Comparison of ENCODE assay signal across 34 cellular contexts in genomic region chr11:19055905-19056304, GRCh38. TPM values are rescaled to one million over a fixed set of nuclear protein-coding genes. Genes with fewer than 3 reads are reported as not detected.
DNase-seq lines count a peak whose midpoint lies in the region; ATAC-seq, FAIRE-seq and TF ChIP-seq lines count a peak whose summit lies in the region.
"Had no signal": no experiment of that assay in that cellular context is flagged by ENCODE, and none has a peak within 500 bp of the region (broad histone marks: within the 10 kb centered on the region; RNA-seq: fewer than 3 reads in every experiment).

No MANE protein-coding gene starts in this region.

- H4K91ac ChIP-seq in neuronal stem cell (ENCODE audit: low read depth, low read length, poor library complexity), result no peak overlapping the region

- no peak overlapping the region for H2BK12ac ChIP-seq in neuronal stem cell (ENCODE audit: low read length)

- peak overlapping the region; percentile 36 for H3K18ac ChIP-seq in neuronal stem cell (ENCODE audit: low read length)

- no peak for TF ChIP-seq RAD21 in K562 (CRISPR knock-in tag; conservative IDR thresholded peaks at IDR 0.05 in 1 of 2, IDR thresholded peaks at IDR 0.05 in 1 of 2)

- H3K9ac ChIP-seq in K562 (ENCODE audit: insufficient read depth in 1 of 2, low read depth in 2 of 2, low read length in 2 of 2), result peak overlapping the region in 1 of 2 experiments; percentile 31; a peak in 2 of 4 replicates
- H3K9ac ChIP-seq in neuronal stem cell (ENCODE audit: low read depth, low read length, poor library complexity), result no peak overlapping the region
- H3K9ac ChIP-seq: BLaER1 had no signal

- H3K4me3 ChIP-seq in K562, result 0 out of 2 replicates have a peak overlapping the region, but pooled peaks have one; percentile 12
- H3K4me3 ChIP-seq in neuronal stem cell (ENCODE audit: low read length in 2 of 2), result no peak overlapping the region
- H3K4me3 ChIP-seq: BLaER1, GM12878 had no signal

- no TSS peak for BruUV-seq in K562 (replicated peaks; lab: Mats Ljungman, UMichigan)

- H3K9me3 Mint-ChIP-seq in activated naive CD4-positive, alpha-beta T cell treated with anti-CD3 and anti-CD28 coated beads, Interleukin-2, amount 10 ng/mL, durations not matched to agents 7 days and 5 days, result no peaks in the 10 kb centered on the region
- peaks cover 7% of the 10 kb centered on the region for H3K9me3 Mint-ChIP-seq in stimulated activated memory B cell treated with anti-CD40 and anti-IgM and Interleukin-4, amounts not matched to agents 10 μg/mL and 1 μg/mL and 100 μg/mL, for 72 hours
- no peaks in the 10 kb centered on the region for H3K9me3 Mint-ChIP-seq in type B pancreatic cell

- FAIRE-seq in K562 (lab: Jason Lieb, UNC), result no peak
- FAIRE-seq: A204.1, GM12878, GM12892, GM18507, GM19239 had no signal

- no peak for TF ChIP-seq POLR2A in K562 (conservative IDR thresholded peaks at IDR 0.05)

- peak overlapping the region; percentile 68 for H2AFZ ChIP-seq in K562 (ENCODE audit: low read depth, low read length)
- H2AFZ ChIP-seq in neuronal stem cell (ENCODE audit: low read length), result no peak overlapping the region

- H3K79me1 ChIP-seq in neuronal stem cell (ENCODE audit: low read depth, low read length), result no peaks in the 10 kb centered on the region

- H3K4me1 ChIP-seq in K562 (replicated peaks in 1 of 2; ENCODE audit: control insufficient read depth in 2 of 2, insufficient read depth in 2 of 2, low read length in 2 of 2) (peaks cover 0 to 3% of the 10 kb centered on the region in 2 experiments; a peak in 1 of 5 replicates), neuronal stem cell (ENCODE audit: control insufficient read depth in 2 of 2, insufficient read depth in 1 of 2, low read depth in 1 of 2, low read length in 2 of 2) (peaks cover 0 to 2% of the 10 kb centered on the region in 2 donors)
- H3K4me1 ChIP-seq: BE2C had no signal

- intact Hi-C loops in K562 (cut with micrococcal nuclease), result no loop called here

- H4K8ac ChIP-seq in neuronal stem cell (ENCODE audit: low read depth, low read length), result no peak overlapping the region

- H3K4me2 ChIP-seq in K562 (ENCODE audit: insufficient read depth, low read length) (peak overlapping the region; percentile 27; the same call in 1 of the 2 replicates), neuronal stem cell (ENCODE audit: insufficient read depth, low read length, poor library complexity, severe bottlenecking) (no peak overlapping the region)
- H3K4me2 ChIP-seq: BLaER1 had no signal

- H2BK120ac ChIP-seq in neuronal stem cell (ENCODE audit: low read depth, low read length), result no peak overlapping the region

- DNase-seq in activated naive CD4-positive, alpha-beta T cell treated with anti-CD3 and anti-CD28 coated beads, Interleukin-2, amount 10 ng/mL, durations not matched to agents 7 days and 5 days, result no peak
- DNase-seq in activated naive CD4-positive, alpha-beta T cell (lab: John Stamatoyannopoulos, UW), result no peak
- DNase-seq in K562 (ENCODE audit: extremely low read depth in 1 of 4, low spot score in 3 of 4) (no peak), neuronal stem cell (ENCODE audit: low spot score) (no peak), type B pancreatic cell (ENCODE audit: extremely low spot score, unreplicated experiment) (no peak), NCI-H1930 (lab: John Stamatoyannopoulos, UW) (no peak)
- DNase-seq: 8988T; ACHN; BE2C; C1 segment of cervical spinal cord; CD4-positive, alpha-beta memory T cell; CD4-positive, CD25-positive, alpha-beta regulatory T cell; CD8-positive, alpha-beta memory T cell; COR-L47; DMS 273 treated with DMSO at 0.1 percent for 48 hours; DMS153; DMS53; DMS79; DND-41; EL; GDM1 had no signal

- no peak overlapping the region for H3K4ac ChIP-seq in neuronal stem cell (ENCODE audit: low read length)

- peaks cover 9% of the 10 kb centered on the region for H3K27me3 Mint-ChIP-seq in activated naive CD4-positive, alpha-beta T cell treated with anti-CD3 and anti-CD28 coated beads, Interleukin-2, amount 10 ng/mL, durations not matched to agents 7 days and 5 days
- H3K27me3 Mint-ChIP-seq in stimulated activated memory B cell treated with anti-CD40 and anti-IgM and Interleukin-4, amounts not matched to agents 10 μg/mL and 1 μg/mL and 100 μg/mL, for 72 hours, result no peaks in the 10 kb centered on the region
- peaks cover 19% of the 10 kb centered on the region for H3K27me3 Mint-ChIP-seq in type B pancreatic cell

- H3K27ac Mint-ChIP-seq in activated naive CD4-positive, alpha-beta T cell treated with anti-CD3 and anti-CD28 coated beads, Interleukin-2, amount 10 ng/mL, durations not matched to agents 7 days and 5 days, result peak overlapping the region; percentile 20
- no peak overlapping the region for H3K27ac Mint-ChIP-seq in stimulated activated memory B cell treated with anti-CD40 and anti-IgM and Interleukin-4, amounts not matched to agents 10 μg/mL and 1 μg/mL and 100 μg/mL, for 72 hours
- H3K27ac Mint-ChIP-seq in type B pancreatic cell, result no peak overlapping the region
- H3K27ac Mint-ChIP-seq: CD14-positive monocyte had no signal

- no peaks in the 10 kb centered on the region for H3K79me2 ChIP-seq in K562 (ENCODE audit: control insufficient read depth, insufficient read depth, low read length)

- peak overlapping the region; percentile 63 for H3K14ac ChIP-seq in neuronal stem cell (ENCODE audit: low read length)

- H3K4me1 Mint-ChIP-seq in activated naive CD4-positive, alpha-beta T cell treated with anti-CD3 and anti-CD28 coated beads, Interleukin-2, amount 10 ng/mL, durations not matched to agents 7 days and 5 days, result peaks cover 8% of the 10 kb centered on the region
- H3K4me1 Mint-ChIP-seq in stimulated activated memory B cell treated with anti-CD40 and anti-IgM and Interleukin-4, amounts not matched to agents 10 μg/mL and 1 μg/mL and 100 μg/mL, for 72 hours, result no peaks in the 10 kb centered on the region
- no peaks in the 10 kb centered on the region for H3K4me1 Mint-ChIP-seq in type B pancreatic cell (ENCODE audit: unreplicated experiment)
- H3K4me1 Mint-ChIP-seq: CD14-positive monocyte had no signal

- H2BK15ac ChIP-seq in neuronal stem cell (ENCODE audit: low read length), result no peak overlapping the region

- H3K27me3 ChIP-seq in K562 (ENCODE audit: control insufficient read depth in 2 of 2, insufficient read depth in 2 of 2, low read length in 2 of 2), result peaks cover 0 to 12% of the 10 kb centered on the region in 2 experiments; a peak in 2 of 5 replicates
- H3K27me3 ChIP-seq in neuronal stem cell (ENCODE audit: control insufficient read depth in 3 of 3, insufficient read depth in 3 of 3, low read depth in 1 of 3, low read length in 3 of 3), result peaks cover 0 to 32% (median 0%) of the 10 kb centered on the region in 3 experiments
- H3K27me3 ChIP-seq: BE2C, BLaER1 had no signal

- H3K36me3 Mint-ChIP-seq in activated naive CD4-positive, alpha-beta T cell treated with anti-CD3 and anti-CD28 coated beads, Interleukin-2, amount 10 ng/mL, durations not matched to agents 7 days and 5 days, result no peaks in the 10 kb centered on the region
- no peaks in the 10 kb centered on the region for H3K36me3 Mint-ChIP-seq in stimulated activated memory B cell treated with anti-CD40 and anti-IgM and Interleukin-4, amounts not matched to agents 10 μg/mL and 1 μg/mL and 100 μg/mL, for 72 hours
- no peaks in the 10 kb centered on the region for H3K36me3 Mint-ChIP-seq in type B pancreatic cell
- H3K36me3 Mint-ChIP-seq: CD14-positive monocyte; CD4-positive, alpha-beta memory T cell; CD4-positive, CD25-positive, alpha-beta regulatory T cell; CD8-positive, alpha-beta memory T cell had no signal

- CTCF ChIA-PET in activated naive CD4-positive, alpha-beta T cell treated with anti-CD3 and anti-CD28 coated beads, Interleukin-2, amount 10 ng/mL, durations not matched to agents 7 days and 5 days (lab: Charles Lee), result no interaction called here
- CTCF ChIA-PET in K562 (lab: Yijun Ruan, JAX; ENCODE audit: low intra/inter-chr PET ratio), result no interaction called here

- H3K27ac ChIP-seq in K562 (ENCODE audit: extremely low read depth, low read depth, low read length) (no peak overlapping the region), neuronal stem cell (replicated peaks; ENCODE audit: low read length) (no peak overlapping the region)
- H3K27ac ChIP-seq: BLaER1 had no signal

- no peak overlapping the region for H2AK5ac ChIP-seq in neuronal stem cell (ENCODE audit: low read depth, low read length)

- no peaks in the 10 kb centered on the region for H4K20me1 ChIP-seq in K562 (replicated peaks; ENCODE audit: control insufficient read depth, insufficient read depth, low read length)
- H4K20me1 ChIP-seq: BLaER1 had no signal

- POLR2A ChIA-PET in K562 (lab: Yijun Ruan, JAX), result no interaction called here

- no peak overlapping the region for H3K23ac ChIP-seq in neuronal stem cell (ENCODE audit: low read depth, low read length, poor library complexity)

- H3K9me3 ChIP-seq in K562 (replicated peaks; ENCODE audit: control insufficient read depth, insufficient read depth, low read depth, low read length) (no peaks in the 10 kb centered on the region), neuronal stem cell (replicated peaks in 1 of 2; ENCODE audit: control insufficient read depth in 2 of 2, insufficient read depth in 1 of 2, low read depth in 1 of 2, low read length in 2 of 2) (no peaks in the 10 kb centered on the region)
- H3K9me3 ChIP-seq: BE2C, BLaER1 had no signal

- 4% methylated on average over 11 of the region's 17 CpGs for WGBS in K562 (ENCODE audit: insufficient coverage, low coverage, missing lambda C conversion rate)
- WGBS in neuronal stem cell (ENCODE audit: extremely low coverage in 2 of 2, insufficient read length in 2 of 2, insufficient replicate concordance in 1 of 2), 2 donors, result no CpG with 5 or more reads among the region's 17 CpGs

- in situ Hi-C loops in K562 (cut with MboI), result loop anchor here (25.0 kb wide), 1 partner anchor 706 kb away; no protein-coding TSS in a partner anchor

- TF ChIP-seq CTCF in K562 (IDR thresholded peaks at IDR 0.05 in 2 of 3, conservative IDR thresholded peaks at IDR 0.05 in 1 of 3; ENCODE audit: insufficient read depth in 2 of 3, low read depth in 1 of 3, low read length in 3 of 3) (no peak), type B pancreatic cell (conservative IDR thresholded peaks at IDR 0.05) (no peak)

- ATAC-seq in K562 (peak; percentile 63), GM18868 (IDR thresholded peaks at IDR 0.05; ENCODE audit: unreplicated experiment) (no peak)
- peak; percentile 4 for ATAC-seq in stimulated activated memory B cell treated with anti-CD40 and anti-IgM and Interleukin-4, amounts not matched to agents 10 μg/mL and 1 μg/mL and 100 μg/mL, for 72 hours
- ATAC-seq: GM12878 had no signal

- H3K36me3 ChIP-seq in K562 (ENCODE audit: control insufficient read depth, insufficient read depth, low read length) (no peaks in the 10 kb centered on the region), neuronal stem cell (replicated peaks in 1 of 2; ENCODE audit: control insufficient read depth in 2 of 2, insufficient read depth in 2 of 2, low read length in 2 of 2) (no peaks in the 10 kb centered on the region)
- H3K36me3 ChIP-seq: BE2C, BLaER1 had no signal

- no peak overlapping the region for H2BK5ac ChIP-seq in neuronal stem cell (ENCODE audit: low read length)

- H3K9me1 ChIP-seq in K562 (ENCODE audit: control insufficient read depth, insufficient read depth, low read length), result no peaks in the 10 kb centered on the region

- no peak for TF ChIP-seq EP300 in K562 (IDR thresholded peaks at IDR 0.05; ENCODE audit: low read length)

- H3K4me3 Mint-ChIP-seq in activated naive CD4-positive, alpha-beta T cell treated with anti-CD3 and anti-CD28 coated beads, Interleukin-2, amount 10 ng/mL, durations not matched to agents 7 days and 5 days, result no peak overlapping the region
- H3K4me3 Mint-ChIP-seq in stimulated activated memory B cell treated with anti-CD40 and anti-IgM and Interleukin-4, amounts not matched to agents 10 μg/mL and 1 μg/mL and 100 μg/mL, for 72 hours, result no peak overlapping the region
- H3K4me3 Mint-ChIP-seq in type B pancreatic cell, result no peak overlapping the region
- H3K4me3 Mint-ChIP-seq: CD14-positive monocyte; CD4-positive, alpha-beta memory T cell; CD4-positive, CD25-positive, alpha-beta regulatory T cell; CD8-positive, alpha-beta memory T cell had no signal

RNA-seq across cellular contexts. Expression of gene MRGPRX2, which starts 4.6 kb away (rescaled TPM):
- not detected in 2 replicates for total RNA-seq in K562 (2011; cell fraction: chromatin; rRNA removed; ENCODE audit: low replicate concordance)
- 0.17 TPM in 1 of 2 replicates, not detected in the other for total RNA-seq in K562 (2011; cell fraction: nucleolus; rRNA removed)
- not detected in 2 replicates for total RNA-seq in K562 (2011; cell fraction: nucleoplasm; rRNA removed)
- total RNA-seq in K562 (2014; rRNA removed) (not detected in 2 replicates), K562 (2014; rRNA removed; fragmentation: Illumina TruSeq; extraction: Trizol) (not detected in 2 replicates), K562 (2015; rRNA removed; fragmentation: Illumina TruSeq; extraction: Trizol) (not detected in 2 replicates), K562 (2021) (not detected in 2 replicates), type B pancreatic cell (ENCODE audit: low replicate concordance) (not detected in 2 replicates)
- polyA plus RNA-seq in K562 (2011; rRNA removed) (0.04 TPM in 1 of 2 replicates, not detected in the other), K562 (2014; fragmentation: Illumina TruSeq; extraction: Trizol) (not detected in 2 replicates), K562 (2014; fragmentation: Nextera tagmentation; extraction: Ambion mirVana) (not detected), K562 (2014; rRNA removed) (not detected in 2 replicates)
- 0.06 TPM in 1 of 2 replicates, not detected in the other for polyA plus RNA-seq in K562 (2011; cell fraction: cytosol; rRNA removed)
- polyA plus RNA-seq in K562 (2011; cell fraction: nucleus; rRNA removed), result 0.11 TPM in 1 of 2 replicates, not detected in the other
- 0.04 TPM in 1 of 2 replicates, not detected in the other for polyA plus RNA-seq in K562 (2012)
- polyA minus RNA-seq in K562 (2011; rRNA and poly(A)+ RNA removed), result not detected in 2 replicates
- polyA minus RNA-seq in K562 (2011; cell fraction: cytosol; rRNA and poly(A)+ RNA removed), result not detected in 2 replicates
- not detected in 2 replicates for polyA minus RNA-seq in K562 (2011; cell fraction: nucleus; rRNA and poly(A)+ RNA removed)
- polyA plus RNA-seq in neuronal stem cell (2013, experiment 1 of 2), result not detected
- polyA plus RNA-seq in neuronal stem cell (2013, experiment 2 of 2), result not detected
- total RNA-seq: A673; CD4-positive, alpha-beta memory T cell; CD4-positive, CD25-positive, alpha-beta regulatory T cell; CD8-positive, alpha-beta memory T cell; Daoy; G401 had no signal
- polyA plus RNA-seq: AG04450; CD14-positive monocyte; CD4-positive, alpha-beta memory T cell; CD4-positive, CD25-positive, alpha-beta regulatory T cell; CD8-positive, alpha-beta memory T cell had no signal
